In genomic region chr6:11201772-11202512, GRCh38 we compare ENCODE assay signal across 16 cellular contexts. TPM values are rescaled to one million over a fixed set of nuclear protein-coding genes. Genes with fewer than 3 reads are reported as not detected.
A peak's percentile ranks its signal among the peaks of the same experiment; 100 is the strongest.
DNase-seq lines count a peak whose midpoint lies in the region; ATAC-seq, FAIRE-seq and TF ChIP-seq lines count a peak whose summit lies in the region.
"Had no signal": no experiment of that assay in that cellular context is flagged by ENCODE, and none has a peak within 500 bp of the region (broad histone marks: within the 10 kb centered on the region; RNA-seq: fewer than 3 reads in every experiment).

No MANE protein-coding gene starts in this region.

- H3K27me3 Mint-ChIP-seq in CD4-positive, CD25-positive, alpha-beta regulatory T cell = no peaks in the 10 kb centered on the region

- H3K27ac Mint-ChIP-seq in CD4-positive, CD25-positive, alpha-beta regulatory T cell = peak overlapping the region; percentile 39 to 83 (median 76)

- H3K79me2 ChIP-seq in endothelial cell of umbilical vein (ENCODE audit: control insufficient read depth, insufficient read depth, low read length) (peaks cover 45% of the 10 kb centered on the region), osteoblast (ENCODE audit: insufficient read depth, low read length) (peaks cover 51% of the 10 kb centered on the region)

- no peaks in the 10 kb centered on the region for H3K9me1 ChIP-seq in endothelial cell of umbilical vein (replicated peaks; ENCODE audit: control insufficient read depth, extremely low read depth, insufficient read depth, low read length)

- no peak for ATAC-seq in CD4-positive, CD25-positive, alpha-beta regulatory T cell (ENCODE audit: low read depth in 2 of 2)
- ATAC-seq in HG02763 (IDR thresholded peaks at IDR 0.05; ENCODE audit: unreplicated experiment) (no peak), HG02938 (IDR thresholded peaks at IDR 0.05; ENCODE audit: unreplicated experiment) (no peak)
- ATAC-seq: right cardiac atrium; stimulated activated naive CD8-positive, alpha-beta T cell treated with anti-CD3 and anti-CD28 coated beads, Interleukin-15, Interleukin-2, amounts not matched to agents 100 U/mL and 50 U/mL, for 24 hours had no signal

- H3K9ac ChIP-seq in endothelial cell of umbilical vein (replicated peaks; ENCODE audit: extremely low read depth, insufficient read depth, low read length) = peak overlapping the region; percentile 74

- no peaks in the 10 kb centered on the region for H3K9me3 ChIP-seq in CD4-positive, CD25-positive, alpha-beta regulatory T cell (ENCODE audit: control insufficient read depth in 2 of 2, low read length in 2 of 2)
- H3K9me3 ChIP-seq in endothelial cell of umbilical vein (replicated peaks; ENCODE audit: control insufficient read depth, insufficient read depth, low read length) = no peaks in the 10 kb centered on the region
- H3K9me3 ChIP-seq in osteoblast (ENCODE audit: low read depth, low read length) = no peaks in the 10 kb centered on the region
- H3K9me3 ChIP-seq: esophagus squamous epithelium had no signal

- peaks cover 45% of the 10 kb centered on the region for H3K36me3 Mint-ChIP-seq in CD4-positive, CD25-positive, alpha-beta regulatory T cell

- H3K9me3 Mint-ChIP-seq in CD4-positive, CD25-positive, alpha-beta regulatory T cell = peaks cover 0 to 2% (median 0%) of the 10 kb centered on the region in 7 donors

- TF ChIP-seq CTCF in endothelial cell of umbilical vein (IDR thresholded peaks at IDR 0.05; ENCODE audit: extremely low read depth in 1 of 2, insufficient read depth in 1 of 2, low read depth in 1 of 2, low read length in 2 of 2) (no peak), osteoblast (IDR thresholded peaks at IDR 0.05; ENCODE audit: extremely low read depth, low read depth, low read length) (no peak)

- no peak for TF ChIP-seq POLR2A in endothelial cell of umbilical vein (IDR thresholded peaks at IDR 0.05; ENCODE audit: low read depth, low read length)

- DNase-seq in CD4-positive, CD25-positive, alpha-beta regulatory T cell = peak in 1 of 3 donors; percentile 52
- peak; percentile 22 for DNase-seq in HuH-7 (ENCODE audit: low spot score)
- no peak for DNase-seq in endothelial cell of umbilical vein (ENCODE audit: low read depth, low spot score)
- no peak for DNase-seq in osteoblast (ENCODE audit: insufficient read length, low spot score, missing footprints)
- no peak for DNase-seq in HTR-8/SVneo (ENCODE audit: insufficient read length, low spot score)
- no peak for DNase-seq in NCI-H187 (lab: John Stamatoyannopoulos, UW)
- DNase-seq: activated naive CD4-positive, alpha-beta T cell treated with Interleukin-2 at 50 U/mL for 16 hours; esophagus squamous epithelium; HCEC 1CT; NCI-H1417 treated with DMSO at 0.1 percent for 48 hours; NCI-H446; right cardiac atrium; stimulated activated naive CD8-positive, alpha-beta T cell treated with anti-CD3 and anti-CD28 coated beads, Interleukin-15, Interleukin-2, amounts not matched to agents 100 U/mL and 50 U/mL, for 24 hours; SW 1271 had no signal

- BruUV-seq in endothelial cell of umbilical vein (replicated peaks; lab: Mats Ljungman, UMichigan) = no TSS peak

- H3K27me3 ChIP-seq in CD4-positive, CD25-positive, alpha-beta regulatory T cell (ENCODE audit: control insufficient read depth, insufficient read depth, low read length) = no peaks in the 10 kb centered on the region
- H3K27me3 ChIP-seq in endothelial cell of umbilical vein (ENCODE audit: control insufficient read depth in 2 of 2, insufficient read depth in 2 of 2, low read length in 2 of 2) (no peaks in the 10 kb centered on the region), osteoblast (ENCODE audit: insufficient read depth, low read length) (no peaks in the 10 kb centered on the region)
- H3K27me3 ChIP-seq: esophagus squamous epithelium had no signal

- H3K4me1 ChIP-seq in CD4-positive, CD25-positive, alpha-beta regulatory T cell (ENCODE audit: control insufficient read depth, insufficient read depth, low read length, poor library complexity, severe bottlenecking) = peaks cover 35% of the 10 kb centered on the region
- H3K4me1 ChIP-seq in endothelial cell of umbilical vein (ENCODE audit: control insufficient read depth, extremely low read depth, insufficient read depth, low read length) (peaks cover 56% of the 10 kb centered on the region), osteoblast (ENCODE audit: insufficient read depth, low read length) (peaks cover 57% of the 10 kb centered on the region)

- peak overlapping the region; percentile 10 for H3K4me3 ChIP-seq in CD4-positive, CD25-positive, alpha-beta regulatory T cell (ENCODE audit: low read depth, low read length)
- H3K4me3 ChIP-seq in endothelial cell of umbilical vein (replicated peaks in 1 of 3; ENCODE audit: insufficient read depth in 1 of 3, low read depth in 1 of 3, low read length in 3 of 3) = no peak overlapping the region
- H3K4me3 ChIP-seq in osteoblast (ENCODE audit: insufficient read depth, low read length) = no peak overlapping the region
- H3K4me3 ChIP-seq: esophagus squamous epithelium had no signal

- dilution Hi-C loops in endothelial cell of umbilical vein (cut with MboI; ENCODE audit: extremely low pct_ligation_motif_present, low sequenced_read_pairs) = no loop called here

- FAIRE-seq in endothelial cell of umbilical vein (lab: Jason Lieb, UNC) (peak; percentile 31), HTR-8/SVneo (lab: Jason Lieb, UNC) (no peak)

- no peak overlapping the region for H2AFZ ChIP-seq in endothelial cell of umbilical vein (ENCODE audit: low read depth, low read length)
- H2AFZ ChIP-seq in osteoblast (ENCODE audit: low read length) = no peak overlapping the region

- H4K20me1 ChIP-seq in endothelial cell of umbilical vein (replicated peaks; ENCODE audit: control insufficient read depth, extremely low read depth, insufficient read depth, low read length) = no peaks in the 10 kb centered on the region
- H4K20me1 ChIP-seq in osteoblast (ENCODE audit: insufficient read depth, low read length) = no peaks in the 10 kb centered on the region

- no peak overlapping the region for H3K4me3 Mint-ChIP-seq in CD4-positive, CD25-positive, alpha-beta regulatory T cell

- CTCF ChIA-PET in endothelial cell of umbilical vein (lab: Charles Lee) = interaction anchor here (0.9 to 1.6 kb wide), 8 partner anchors 11 to 295 kb away, joined by 3 to 6 read pairs (median 4); partner anchors contain the start of gene NEDD9

- POLR2A ChIA-PET in endothelial cell of umbilical vein (lab: Charles Lee) = interaction anchor here (1.2 to 1.8 kb wide), 2 partner anchors 11 to 28 kb away, joined by 4 to 5 read pairs; no protein-coding TSS in a partner anchor

- H3K4me1 Mint-ChIP-seq in CD4-positive, CD25-positive, alpha-beta regulatory T cell = peaks cover 30 to 63% (median 49%) of the 10 kb centered on the region in 4 donors

- H3K27ac ChIP-seq in CD4-positive, CD25-positive, alpha-beta regulatory T cell (ENCODE audit: insufficient read depth, low read length, poor library complexity, severe bottlenecking) = no peak overlapping the region
- H3K27ac ChIP-seq in endothelial cell of umbilical vein (ENCODE audit: insufficient read depth, low read depth, low read length) (peak overlapping the region; percentile 91), osteoblast (ENCODE audit: low read depth, low read length) (peak overlapping the region; percentile 83)

- H3K36me3 ChIP-seq in CD4-positive, CD25-positive, alpha-beta regulatory T cell (ENCODE audit: control insufficient read depth, insufficient read depth, low read length) = peaks cover 18% of the 10 kb centered on the region
- H3K36me3 ChIP-seq in endothelial cell of umbilical vein (ENCODE audit: control insufficient read depth in 2 of 2, extremely low read depth in 1 of 2, insufficient read depth in 2 of 2, low read length in 2 of 2) (peaks cover 11 to 24% of the 10 kb centered on the region in 2 experiments), osteoblast (ENCODE audit: insufficient read depth, low read length) (peaks cover 40% of the 10 kb centered on the region)
- H3K36me3 ChIP-seq: esophagus squamous epithelium had no signal

- intact Hi-C loops in endothelial cell of umbilical vein (cut with micrococcal nuclease) = no loop called here

- no peak overlapping the region for H3K4me2 ChIP-seq in endothelial cell of umbilical vein (ENCODE audit: insufficient read depth, low read length)
- no peak overlapping the region for H3K4me2 ChIP-seq in osteoblast (ENCODE audit: insufficient read depth, low read length)

TF ChIP-seq in endothelial cell of umbilical vein, 7 proteins besides CTCF, POLR2A, EP300 and RAD21:
- TF ChIP-seq FOS (IDR thresholded peaks at IDR 0.05; ENCODE audit: borderline replicate concordance, insufficient read depth, low read length) (no peak), EZH2 (IDR thresholded peaks at IDR 0.05; ENCODE audit: borderline replicate concordance, low read depth, low read length, severe bottlenecking) (no peak), JUN (IDR thresholded peaks at IDR 0.05; ENCODE audit: borderline replicate concordance, insufficient read depth, insufficient read length, low read depth) (no peak), POLR2AphosphoS5 (IDR thresholded peaks at IDR 0.05; ENCODE audit: insufficient read depth, low read depth, low read length) (no peak), GATA2 (IDR thresholded peaks at IDR 0.05; ENCODE audit: insufficient read depth, insufficient read length, low read depth, low read length) (no peak), MYC (IDR thresholded peaks at IDR 0.05; ENCODE audit: low read depth, low read length) (no peak), MAX (IDR thresholded peaks at IDR 0.05; ENCODE audit: insufficient read depth, insufficient read length) (no peak)
TF ChIP-seq in endothelial cell of umbilical vein: peak in this region for 0.

RNA-seq across cellular contexts. Expression of gene NEDD9, which starts 30.5 kb away (rescaled TPM):
- 104 TPM for total RNA-seq in CD4-positive, CD25-positive, alpha-beta regulatory T cell
- 10 to 100 TPM; 18.1 to 21.5 (median 19.9) TPM for polyA plus RNA-seq in CD4-positive, CD25-positive, alpha-beta regulatory T cell
- 55.2 and 73.0 TPM in 2 replicates for total RNA-seq in endothelial cell of umbilical vein
- polyA plus RNA-seq in endothelial cell of umbilical vein = 61.0 and 69.8 TPM in 2 replicates
- 50.2 and 54.6 TPM in 2 replicates for polyA plus RNA-seq in endothelial cell of umbilical vein (2011; cell fraction: cytosol; rRNA removed)
- 129 and 134 TPM in 2 replicates for polyA plus RNA-seq in endothelial cell of umbilical vein (2011; cell fraction: nucleus; rRNA removed)
- polyA plus RNA-seq in endothelial cell of umbilical vein (2012) = 41.1 and 43.9 TPM in 2 replicates
- 132 and 144 TPM in 2 replicates for polyA minus RNA-seq in endothelial cell of umbilical vein
- 3.8 TPM for polyA minus RNA-seq in endothelial cell of umbilical vein (2011; cell fraction: cytosol; rRNA and poly(A)+ RNA removed)
- 133 and 155 TPM in 2 replicates for polyA minus RNA-seq in endothelial cell of umbilical vein (2011; cell fraction: nucleus; rRNA and poly(A)+ RNA removed)
- total RNA-seq in osteoblast = 23.0 and 32.9 TPM in 2 replicates
